8 cellular contexts compared by ENCODE assay signal in genomic region chr19:57389194-57389729, GRCh38. TPM values are rescaled to one million over a fixed set of nuclear protein-coding genes. Genes with fewer than 3 reads are reported as not detected.
DNase-seq lines count a peak whose midpoint lies in the region; ATAC-seq lines count a peak whose summit lies in the region.

No MANE protein-coding gene starts in this region.

- H3K4me1 Mint-ChIP-seq in T-helper 1 cell treated with Interleukin-12 subunit alpha and Interleukin-12 subunit beta and Interleukin-4 antibody, amounts not matched to agents 30 μg/mL and 1 μg/mL, for 36 hours (ENCODE audit: low read depth): peaks cover 20% of the 10 kb centered on the region
- peaks cover 39% of the 10 kb centered on the region for H3K4me1 Mint-ChIP-seq in activated CD8-positive, alpha-beta T cell treated with anti-CD3 and anti-CD28 coated beads, Interleukin-2, amount 10 ng/mL, durations not matched to agents 7 days and 5 days (ENCODE audit: low read depth)

- CTCF ChIA-PET in activated CD8-positive, alpha-beta T cell treated with anti-CD3 and anti-CD28 coated beads, Interleukin-2, amount 10 ng/mL, durations not matched to agents 7 days and 5 days (lab: Charles Lee): interaction anchor here (0.7 to 1.8 kb wide), 3 partner anchors 21 to 155 kb away, joined by 3 to 6 read pairs (median 3); partner anchors contain the start of genes TRAPPC2B, ZNF17 and ZNF547

- H3K4me3 Mint-ChIP-seq in T-helper 1 cell treated with Interleukin-12 subunit alpha and Interleukin-12 subunit beta and Interleukin-4 antibody, amounts not matched to agents 30 μg/mL and 1 μg/mL, for 36 hours: peak overlapping the region; percentile 98
- peak overlapping the region; percentile 89 for H3K4me3 Mint-ChIP-seq in activated CD8-positive, alpha-beta T cell treated with anti-CD3 and anti-CD28 coated beads, Interleukin-2, amount 10 ng/mL, durations not matched to agents 7 days and 5 days

- ATAC-seq in activated CD8-positive, alpha-beta T cell treated with anti-CD3 and anti-CD28 coated beads, Interleukin-2, amount 10 ng/mL, durations not matched to agents 7 days and 5 days: no peak
- ATAC-seq in left lobe of liver (no peak), HG03196 (IDR thresholded peaks at IDR 0.05; ENCODE audit: unreplicated experiment) (no peak)

- no peaks in the 10 kb centered on the region for H3K9me3 ChIP-seq in iPS-20b (ENCODE audit: insufficient read depth, low read depth, low read length)

- H3K9ac ChIP-seq in iPS-20b (ENCODE audit: low read depth, low read length): peak overlapping the region; percentile 36; the same call in 1 of the 2 replicates

- POLR2A ChIA-PET in activated CD8-positive, alpha-beta T cell treated with anti-CD3 and anti-CD28 coated beads, Interleukin-2, amount 10 ng/mL, durations not matched to agents 7 days and 5 days (lab: Charles Lee): interaction anchor here (0.6 to 1.7 kb wide), 7 partner anchors 13 to 1078 kb away, joined by 3 to 10 read pairs (median 4); partner anchors contain the start of genes TRAPPC2B, ZFP28, ZNF304 and ZNF547

- H3K27ac ChIP-seq in iPS-20b (ENCODE audit: low read length): peak overlapping the region; percentile 26
- H3K27ac ChIP-seq in substantia nigra (ENCODE audit: low read depth, low read length, poor library complexity, severe bottlenecking): peak overlapping the region; percentile 87

- H3K4me1 ChIP-seq in iPS-20b (ENCODE audit: insufficient read depth, low read length): no peaks in the 10 kb centered on the region

- H3K4me3 ChIP-seq in iPS-20b (ENCODE audit: low read length): peak overlapping the region; percentile 53

- peaks cover 53% of the 10 kb centered on the region for H3K9me3 Mint-ChIP-seq in T-helper 1 cell treated with Interleukin-12 subunit alpha and Interleukin-12 subunit beta and Interleukin-4 antibody, amounts not matched to agents 30 μg/mL and 1 μg/mL, for 36 hours
- H3K9me3 Mint-ChIP-seq in activated CD8-positive, alpha-beta T cell treated with anti-CD3 and anti-CD28 coated beads, Interleukin-2, amount 10 ng/mL, durations not matched to agents 7 days and 5 days (ENCODE audit: insufficient read depth): peaks cover 42% of the 10 kb centered on the region

- no peak for DNase-seq in T-helper 1 cell
- no peak for DNase-seq in activated CD8-positive, alpha-beta T cell treated with anti-CD3 and anti-CD28 coated beads, Interleukin-2, amount 10 ng/mL, durations not matched to agents 7 days and 5 days
- no peak for DNase-seq in substantia nigra (lab: John Stamatoyannopoulos, UW)
- no peak for DNase-seq in left lobe of liver (ENCODE audit: low spot score)
- DNase-seq in NCI-H446 (lab: John Stamatoyannopoulos, UW): no peak

- peaks cover 1% of the 10 kb centered on the region; the same call in 1 of the 2 replicates for H3K36me3 ChIP-seq in iPS-20b (ENCODE audit: insufficient read depth, low read depth, low read length)

- no peaks in the 10 kb centered on the region for H3K27me3 Mint-ChIP-seq in T-helper 1 cell treated with Interleukin-12 subunit alpha and Interleukin-12 subunit beta and Interleukin-4 antibody, amounts not matched to agents 30 μg/mL and 1 μg/mL, for 36 hours (ENCODE audit: low read depth)
- no peaks in the 10 kb centered on the region for H3K27me3 Mint-ChIP-seq in activated CD8-positive, alpha-beta T cell treated with anti-CD3 and anti-CD28 coated beads, Interleukin-2, amount 10 ng/mL, durations not matched to agents 7 days and 5 days (ENCODE audit: low read depth)

- peaks cover 31% of the 10 kb centered on the region for H3K36me3 Mint-ChIP-seq in T-helper 1 cell treated with Interleukin-12 subunit alpha and Interleukin-12 subunit beta and Interleukin-4 antibody, amounts not matched to agents 30 μg/mL and 1 μg/mL, for 36 hours (ENCODE audit: low read depth)
- peaks cover 41% of the 10 kb centered on the region for H3K36me3 Mint-ChIP-seq in activated CD8-positive, alpha-beta T cell treated with anti-CD3 and anti-CD28 coated beads, Interleukin-2, amount 10 ng/mL, durations not matched to agents 7 days and 5 days (ENCODE audit: low read depth)

- no peaks in the 10 kb centered on the region for H3K27me3 ChIP-seq in iPS-20b (ENCODE audit: insufficient read depth, low read length)

- peak overlapping the region; percentile 96 for H3K27ac Mint-ChIP-seq in T-helper 1 cell treated with Interleukin-12 subunit alpha and Interleukin-12 subunit beta and Interleukin-4 antibody, amounts not matched to agents 30 μg/mL and 1 μg/mL, for 36 hours
- H3K27ac Mint-ChIP-seq in activated CD8-positive, alpha-beta T cell treated with anti-CD3 and anti-CD28 coated beads, Interleukin-2, amount 10 ng/mL, durations not matched to agents 7 days and 5 days: peak overlapping the region; percentile 95

RNA-seq across cellular contexts. Expression of gene ZNF548, which starts 0.4 kb away (rescaled TPM):
- total RNA-seq in activated CD8-positive, alpha-beta T cell treated with anti-CD3 and anti-CD28 coated beads, Interleukin-2, amount 10 ng/mL, durations not matched to agents 7 days and 5 days: 10 to 100 TPM; 27.4 to 28.0 TPM
- 6.4 TPM for total RNA-seq in left lobe of liver

RNA-seq across cellular contexts. Expression of gene ZNF17, which starts 21.7 kb away (rescaled TPM):
- 10 to 100 TPM; 11.6 to 12.2 TPM for total RNA-seq in activated CD8-positive, alpha-beta T cell treated with anti-CD3 and anti-CD28 coated beads, Interleukin-2, amount 10 ng/mL, durations not matched to agents 7 days and 5 days
- 4.6 TPM for total RNA-seq in left lobe of liver

RNA-seq across cellular contexts. Expression of gene TRAPPC2B, which starts 25.9 kb away (rescaled TPM):
- total RNA-seq in activated CD8-positive, alpha-beta T cell treated with anti-CD3 and anti-CD28 coated beads, Interleukin-2, amount 10 ng/mL, durations not matched to agents 7 days and 5 days: 1 to 10 TPM; 8.5 to 8.6 TPM
- total RNA-seq in left lobe of liver: 1.2 TPM

RNA-seq across cellular contexts. Expression of gene ZNF547, which starts 25.9 kb away (rescaled TPM):
- 1 to 10 TPM; 4.2 to 4.4 TPM for total RNA-seq in activated CD8-positive, alpha-beta T cell treated with anti-CD3 and anti-CD28 coated beads, Interleukin-2, amount 10 ng/mL, durations not matched to agents 7 days and 5 days
- total RNA-seq in left lobe of liver: 0.78 TPM

RNA-seq across cellular contexts. Expression of gene ZNF304, which starts 38.2 kb away (rescaled TPM):
- 1 to 10 TPM; 8.5 to 9.1 TPM for total RNA-seq in activated CD8-positive, alpha-beta T cell treated with anti-CD3 and anti-CD28 coated beads, Interleukin-2, amount 10 ng/mL, durations not matched to agents 7 days and 5 days
- total RNA-seq in left lobe of liver: 2.6 TPM
